In the genomic region with DNA sequence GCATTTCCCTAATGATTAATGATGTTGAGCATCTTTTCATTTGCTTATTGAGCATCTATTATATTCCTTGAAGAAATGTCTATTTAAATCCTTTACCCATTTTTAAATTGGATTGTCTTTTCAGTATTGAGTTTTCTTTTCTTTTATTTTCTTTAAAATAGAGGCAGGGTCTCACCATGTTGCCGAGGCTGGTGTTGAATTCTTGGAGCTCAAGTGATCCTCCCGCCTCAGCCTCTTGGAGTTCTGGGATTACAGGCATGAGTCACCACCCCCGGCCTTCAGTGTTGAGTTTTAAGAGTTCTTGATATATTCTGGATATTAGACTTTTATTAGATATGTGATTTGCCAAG, we compare ENCODE assay signal across 25 cellular contexts.
DNase-seq lines count a peak whose midpoint lies in the region; ATAC-seq, FAIRE-seq and TF ChIP-seq lines count a peak whose summit lies in the region.
"Had no signal": no experiment of that assay in that cellular context is flagged by ENCODE, and none has a peak within 500 bp of the region (broad histone marks: within the 10 kb centered on the region; RNA-seq: fewer than 3 reads in every experiment).

No MANE protein-coding gene starts in this region.

- peak overlapping the region; percentile 88 for H3K27ac Mint-ChIP-seq in Caco-2 (ENCODE audit: unreplicated experiment)
- H3K27ac Mint-ChIP-seq in dendritic cell treated with granulocyte-macrophage colony-stimulating factor and Interleukin-4, amounts not matched to agents 40 ng/mL and 50 ng/mL, for 4 days, result peak overlapping the region; percentile 2
- H3K27ac Mint-ChIP-seq: B cell; CD4-positive, alpha-beta T cell; CD8-positive, alpha-beta T cell had no signal

- TSS peak; percentile 73 for BruUV-seq in Caco-2 (replicated peaks; lab: Mats Ljungman, UMichigan)

- H3K36me3 ChIP-seq in Caco-2 (ENCODE audit: control insufficient read depth, insufficient read depth, low read length) (no peaks in the 10 kb centered on the region), esophagus muscularis mucosa (no peaks in the 10 kb centered on the region)
- H3K36me3 ChIP-seq: BLaER1 treated with 17β-estradiol and CSF1 and Interleukin-3, amounts not matched to agents 10 nM and 100 nM had no signal

- TF ChIP-seq EP300 in A549 (IDR thresholded peaks at IDR 0.05), result no peak
- no peak for TF ChIP-seq EP300 in esophagus muscularis mucosa (IDR thresholded peaks at IDR 0.05)

- H3K27me3 ChIP-seq in Caco-2 (replicated peaks; ENCODE audit: control insufficient read depth, insufficient read depth, low read length) (no peaks in the 10 kb centered on the region), esophagus muscularis mucosa (no peaks in the 10 kb centered on the region)
- H3K27me3 ChIP-seq: BLaER1 treated with 17β-estradiol and CSF1 and Interleukin-3, amounts not matched to agents 10 nM and 100 nM had no signal

- no peak for FAIRE-seq in A549 (lab: Jason Lieb, UNC)
- FAIRE-seq: A204.1, GM12878, GM12892 had no signal

- no peak for TF ChIP-seq RAD21 in A549 (conservative IDR thresholded peaks at IDR 0.05 in 1 of 2, IDR thresholded peaks at IDR 0.05 in 1 of 2)

- peaks cover 17% of the 10 kb centered on the region for H3K36me3 Mint-ChIP-seq in Caco-2 (ENCODE audit: insufficient read depth, unreplicated experiment)
- H3K36me3 Mint-ChIP-seq in dendritic cell treated with granulocyte-macrophage colony-stimulating factor and Interleukin-4, amounts not matched to agents 40 ng/mL and 50 ng/mL, for 4 days (ENCODE audit: low read depth), result peaks cover 6% of the 10 kb centered on the region

- H3K27ac ChIP-seq in A549 (no peak overlapping the region), esophagus muscularis mucosa (replicated peaks in 1 of 4) (no peak overlapping the region)
- H3K27ac ChIP-seq: BLaER1 treated with 17β-estradiol and CSF1 and Interleukin-3, amounts not matched to agents 10 nM and 100 nM; C4-2B had no signal

- H3K4me3 ChIP-seq in A549, result no peak overlapping the region
- H3K4me3 ChIP-seq in Caco-2 (ENCODE audit: low read depth, low read length), result no peak overlapping the region
- no peak overlapping the region for H3K4me3 ChIP-seq in esophagus muscularis mucosa
- H3K4me3 ChIP-seq: BLaER1 treated with 17β-estradiol and CSF1 and Interleukin-3, amounts not matched to agents 10 nM and 100 nM; GM12878 had no signal

- peak overlapping the region; percentile 57 for H3K4me3 Mint-ChIP-seq in Caco-2 (ENCODE audit: unreplicated experiment)
- no peak overlapping the region for H3K4me3 Mint-ChIP-seq in dendritic cell treated with granulocyte-macrophage colony-stimulating factor and Interleukin-4, amounts not matched to agents 40 ng/mL and 50 ng/mL, for 4 days
- H3K4me3 Mint-ChIP-seq: B cell; CD4-positive, alpha-beta T cell; CD8-positive, alpha-beta T cell had no signal

- H3K27me3 Mint-ChIP-seq in Caco-2 (ENCODE audit: insufficient read depth, unreplicated experiment), result no peaks in the 10 kb centered on the region
- H3K27me3 Mint-ChIP-seq in dendritic cell treated with granulocyte-macrophage colony-stimulating factor and Interleukin-4, amounts not matched to agents 40 ng/mL and 50 ng/mL, for 4 days, result no peaks in the 10 kb centered on the region
- H3K27me3 Mint-ChIP-seq: B cell; CD4-positive, alpha-beta T cell had no signal

- no peak for TF ChIP-seq CTCF in A549 (IDR thresholded peaks at IDR 0.05)
- no peak for TF ChIP-seq CTCF in Caco-2 (IDR thresholded peaks at IDR 0.05; ENCODE audit: insufficient read depth in 1 of 2, low read depth in 1 of 2, low read length in 1 of 2, severe bottlenecking in 1 of 2, unreplicated experiment in 1 of 2)
- TF ChIP-seq CTCF in esophagus muscularis mucosa (IDR thresholded peaks at IDR 0.05), result no peak

- DNase-seq in A549 (ENCODE audit: low read depth in 1 of 2, low spot score in 1 of 2) (no peak), Caco-2 (no peak), esophagus muscularis mucosa (ENCODE audit: extremely low spot score) (peak; percentile 34), putamen (ENCODE audit: low spot score) (no peak)
- DNase-seq in activated effector memory CD4-positive, alpha-beta T cell treated with anti-CD3 and anti-CD28 coated beads, Interleukin-2, amount 50 U/mL, for 16 hours, result no peak
- DNase-seq: 8988T; AML-193; CD4-positive, alpha-beta T cell; CD8-positive, alpha-beta T cell; DMS 273 treated with DMSO at 0.1 percent for 48 hours; DMS153; DMS53; DMS79; DND-41; EL; GDM1 had no signal

- POLR2A ChIA-PET in A549 (lab: Yijun Ruan, JAX), result no interaction called here
- POLR2A ChIA-PET in Caco-2 (lab: Charles Lee), result interaction anchor here (2.0 kb wide), 1 partner anchor 17 kb away, joined by 6 read pairs; no protein-coding TSS in a partner anchor

- peaks cover 19% of the 10 kb centered on the region for H3K9me3 Mint-ChIP-seq in Caco-2 (ENCODE audit: unreplicated experiment)
- peaks cover 9% of the 10 kb centered on the region for H3K9me3 Mint-ChIP-seq in dendritic cell treated with granulocyte-macrophage colony-stimulating factor and Interleukin-4, amounts not matched to agents 40 ng/mL and 50 ng/mL, for 4 days

- peaks cover 22% of the 10 kb centered on the region for H3K4me1 Mint-ChIP-seq in Caco-2 (ENCODE audit: low read depth, unreplicated experiment)
- peaks cover 8% of the 10 kb centered on the region for H3K4me1 Mint-ChIP-seq in dendritic cell treated with granulocyte-macrophage colony-stimulating factor and Interleukin-4, amounts not matched to agents 40 ng/mL and 50 ng/mL, for 4 days (ENCODE audit: low read depth)

- H3K4me1 ChIP-seq in A549 (no peaks in the 10 kb centered on the region), Caco-2 (peaks cover 25% of the 10 kb centered on the region), esophagus muscularis mucosa (peaks cover 0 to 7% (median 0%) of the 10 kb centered on the region in 4 donors)

- no peak for TF ChIP-seq POLR2A in A549 (IDR thresholded peaks at IDR 0.05; ENCODE audit: low read length)
- no peak for TF ChIP-seq POLR2A in esophagus muscularis mucosa (IDR thresholded peaks at IDR 0.05; ENCODE audit: low read depth)

- CTCF ChIA-PET in A549 (lab: Yijun Ruan, JAX), result interaction anchor here (1.5 kb wide), 1 partner anchor 10 kb away, joined by 4 read pairs; no protein-coding TSS in a partner anchor
- CTCF ChIA-PET in Caco-2 (lab: Charles Lee), result interaction anchor here (1.2 kb wide), 1 partner anchor 73 kb away, joined by 9 read pairs; a partner anchor contains a TSS

- no peak overlapping the region for H3K4me2 ChIP-seq in A549
- H3K4me2 ChIP-seq: BLaER1 treated with 17β-estradiol and CSF1 and Interleukin-3, amounts not matched to agents 10 nM and 100 nM had no signal

- ATAC-seq in A549 (no peak), GM19455 (IDR thresholded peaks at IDR 0.05; ENCODE audit: unreplicated experiment) (no peak), HG02763 (IDR thresholded peaks at IDR 0.05; ENCODE audit: unreplicated experiment) (no peak)
- ATAC-seq: CD8-positive, alpha-beta T cell; GM12878 had no signal

- intact Hi-C loops in Caco-2 (cut with micrococcal nuclease; ENCODE audit: unreplicated experiment) (loop anchor here (1.0 to 5.0 kb wide), 4 partner anchors 19 to 119 kb away; a partner anchor contains a TSS), esophagus muscularis mucosa (cut with DNase I) (no loop called here)
- intact Hi-C loops in dendritic cell treated with granulocyte-macrophage colony-stimulating factor and Interleukin-4, amounts not matched to agents 40 ng/mL and 50 ng/mL, for 4 days (cut with micrococcal nuclease), result no loop called here

- H3K9me3 ChIP-seq in A549 (0 out of 3 replicates have a peak, but pooled peaks cover 10% of the 10 kb centered on the region), Caco-2 (peaks cover 25% of the 10 kb centered on the region), esophagus muscularis mucosa (no peaks in the 10 kb centered on the region)

- WGBS in A549 (ENCODE audit: missing lambda C conversion rate), result 85% methylated on average over 3 of the region's 3 CpGs
- 90% methylated on average over 3 of the region's 3 CpGs for WGBS in esophagus muscularis mucosa

TF ChIP-seq in A549, 52 proteins besides CTCF, POLR2A, EP300 and RAD21:
- TF ChIP-seq FOXS1 (CRISPR knock-in tag; IDR thresholded peaks at IDR 0.05), result no peak
- TF ChIP-seq CHD4 (IDR thresholded peaks at IDR 0.05; ENCODE audit: borderline replicate concordance), result no peak
- TF ChIP-seq ZC3H11A (IDR thresholded peaks at IDR 0.05), result no peak
- TF ChIP-seq JUNB (IDR thresholded peaks at IDR 0.05), result no peak
- TF ChIP-seq FOSL2 (IDR thresholded peaks at IDR 0.05), result no peak
- 0 out of 2 replicates have a peak, but pooled peaks have one; percentile 8 for TF ChIP-seq FOSL2 (CRISPR knock-in tag; IDR thresholded peaks at IDR 0.05)
- no peak for TF ChIP-seq CEBPB (IDR thresholded peaks at IDR 0.05)
- no peak for TF ChIP-seq TFCP2L1 (CRISPR knock-in tag; IDR thresholded peaks at IDR 0.05)
- no peak for TF ChIP-seq EHF (CRISPR knock-in tag; IDR thresholded peaks at IDR 0.05)
- no peak for TF ChIP-seq KDM5A (IDR thresholded peaks at IDR 0.05)
